ENCODE assay signal across 1 cellular context in the genomic region with DNA sequence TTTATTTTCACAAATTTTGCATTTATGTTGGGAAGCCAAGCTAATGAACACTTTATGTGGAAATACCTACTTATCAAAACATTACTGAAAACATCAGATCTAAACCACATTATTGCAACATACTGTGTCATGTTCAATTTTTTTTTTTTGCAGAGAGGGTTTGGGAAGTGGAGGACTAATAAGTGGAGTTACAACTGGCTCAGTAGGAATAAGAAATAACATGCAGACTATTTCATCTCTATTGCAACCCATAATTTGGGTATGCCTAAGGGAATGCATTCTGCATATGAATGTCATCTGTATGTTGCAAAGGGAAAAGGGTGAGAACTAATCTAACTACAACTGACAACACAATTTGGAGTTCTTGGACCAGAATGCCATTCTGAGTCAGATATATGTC.
TF ChIP-seq lines count a peak whose summit lies in the region.

No MANE protein-coding gene starts in this region.

TF ChIP-seq in K562, 482 proteins besides CTCF, POLR2A, EP300 and RAD21:
- TF ChIP-seq EHMT2 (IDR thresholded peaks at IDR 0.05), result no peak
- no peak for TF ChIP-seq SRSF9 (IDR thresholded peaks at IDR 0.05; ENCODE audit: borderline replicate concordance, low read depth, low read length)
- TF ChIP-seq RBM25 (IDR thresholded peaks at IDR 0.05; ENCODE audit: low read depth, low read length, severe bottlenecking), result no peak
- no peak for TF ChIP-seq NCOR1 (IDR thresholded peaks at IDR 0.05)
- no peak for TF ChIP-seq TBP (optimal IDR thresholded peaks at IDR 0.05; ENCODE audit: low read depth, low read length)
- TF ChIP-seq IFI16 (CRISPR knock-in tag; IDR thresholded peaks at IDR 0.05), result no peak
- TF ChIP-seq, protein P1, sequence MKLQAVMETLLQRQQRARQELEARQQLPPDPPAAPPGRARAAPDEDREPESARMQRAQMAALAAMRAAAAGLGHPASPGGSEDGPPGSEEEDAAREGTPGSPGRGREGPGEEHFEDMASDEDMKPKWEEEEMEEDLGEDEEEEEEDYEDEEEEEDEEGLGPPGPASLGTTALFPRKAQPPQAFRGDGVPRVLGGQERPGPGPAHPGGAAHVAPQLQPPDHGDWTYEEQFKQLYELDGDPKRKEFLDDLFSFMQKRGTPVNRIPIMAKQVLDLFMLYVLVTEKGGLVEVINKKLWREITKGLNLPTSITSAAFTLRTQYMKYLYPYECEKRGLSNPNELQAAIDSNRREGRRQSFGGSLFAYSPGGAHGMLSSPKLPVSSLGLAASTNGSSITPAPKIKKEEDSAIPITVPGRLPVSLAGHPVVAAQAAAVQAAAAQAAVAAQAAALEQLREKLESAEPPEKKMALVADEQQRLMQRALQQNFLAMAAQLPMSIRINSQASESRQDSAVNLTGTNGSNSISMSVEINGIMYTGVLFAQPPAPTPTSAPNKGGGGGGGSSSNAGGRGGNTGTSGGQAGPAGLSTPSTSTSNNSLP (IDR thresholded peaks at IDR 0.05; ENCODE audit: borderline replicate concordance, low read depth, low read length), result no peak
- no peak for TF ChIP-seq CEBPG (CRISPR knock-in tag; IDR thresholded peaks at IDR 0.05)
- TF ChIP-seq CEBPG (tag; conservative IDR thresholded peaks at IDR 0.05 in 1 of 2, IDR thresholded peaks at IDR 0.05 in 1 of 2), result peak; percentile 16 to 61; a peak in 1 of 4 replicates
- TF ChIP-seq ZNF77 (CRISPR knock-in tag; IDR thresholded peaks at IDR 0.05), result no peak
- no peak for TF ChIP-seq DDX20 (tag; IDR thresholded peaks at IDR 0.05; ENCODE audit: low read depth)
- no peak for TF ChIP-seq SRSF7 (optimal IDR thresholded peaks at IDR 0.05; ENCODE audit: low read depth, low read length)
- peak; percentile 66 for TF ChIP-seq CEBPB (tag; IDR thresholded peaks at IDR 0.05)
